Comparison of ENCODE assay signal across 1 cellular context in genomic region chr4:128308986-128309385, GRCh38.
A peak's percentile ranks its signal among the peaks of the same experiment; 100 is the strongest.
TF ChIP-seq lines count a peak whose summit lies in the region.

No MANE protein-coding gene starts in this region.

TF ChIP-seq in HEK293, 187 proteins besides CTCF, POLR2A, EP300 and RAD21 (continued from another document):
- TF ChIP-seq, protein P1, sequence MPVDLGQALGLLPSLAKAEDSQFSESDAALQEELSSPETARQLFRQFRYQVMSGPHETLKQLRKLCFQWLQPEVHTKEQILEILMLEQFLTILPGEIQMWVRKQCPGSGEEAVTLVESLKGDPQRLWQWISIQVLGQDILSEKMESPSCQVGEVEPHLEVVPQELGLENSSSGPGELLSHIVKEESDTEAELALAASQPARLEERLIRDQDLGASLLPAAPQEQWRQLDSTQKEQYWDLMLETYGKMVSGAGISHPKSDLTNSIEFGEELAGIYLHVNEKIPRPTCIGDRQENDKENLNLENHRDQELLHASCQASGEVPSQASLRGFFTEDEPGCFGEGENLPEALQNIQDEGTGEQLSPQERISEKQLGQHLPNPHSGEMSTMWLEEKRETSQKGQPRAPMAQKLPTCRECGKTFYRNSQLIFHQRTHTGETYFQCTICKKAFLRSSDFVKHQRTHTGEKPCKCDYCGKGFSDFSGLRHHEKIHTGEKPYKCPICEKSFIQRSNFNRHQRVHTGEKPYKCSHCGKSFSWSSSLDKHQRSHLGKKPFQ (tag by site-specific recombination; IDR thresholded peaks at IDR 0.05), result no peak
- TF ChIP-seq ZNF184 (tag by site-specific recombination; IDR thresholded peaks at IDR 0.05) (no peak), ZNF530 (tag by site-specific recombination; IDR thresholded peaks at IDR 0.05; ENCODE audit: low read depth) (no peak), ZSCAN5A (tag by site-specific recombination; IDR thresholded peaks at IDR 0.05) (no peak), ZNF280D (tag by site-specific recombination; IDR thresholded peaks at IDR 0.05) (no peak), ZNF239 (tag by site-specific recombination; IDR thresholded peaks at IDR 0.05) (no peak), OSR2 (tag by site-specific recombination; IDR thresholded peaks at IDR 0.05) (no peak), ZNF600 (tag by site-specific recombination; IDR thresholded peaks at IDR 0.05) (no peak), ZNF561 (tag by site-specific recombination; IDR thresholded peaks at IDR 0.05; ENCODE audit: borderline replicate concordance) (no peak), ZEB2 (tag by site-specific recombination; IDR thresholded peaks at IDR 0.05) (no peak), PRDM6 (tag by site-specific recombination; IDR thresholded peaks at IDR 0.05) (peak; percentile 85), ZNF155 (tag by site-specific recombination; IDR thresholded peaks at IDR 0.05) (no peak), ZNF449 (tag by site-specific recombination; IDR thresholded peaks at IDR 0.05) (no peak), ZFP69B (tag by site-specific recombination; IDR thresholded peaks at IDR 0.05) (no peak), ZNF785 (tag by site-specific recombination; IDR thresholded peaks at IDR 0.05) (no peak), SP3 (tag by site-specific recombination; IDR thresholded peaks at IDR 0.05) (no peak), ZSCAN16 (tag by site-specific recombination; IDR thresholded peaks at IDR 0.05) (no peak), ZNF16 (tag by site-specific recombination; IDR thresholded peaks at IDR 0.05; ENCODE audit: low read depth) (no peak), PRDM1 (tag by site-specific recombination; IDR thresholded peaks at IDR 0.05) (no peak), ZNF266 (tag by site-specific recombination; IDR thresholded peaks at IDR 0.05; ENCODE audit: low read depth) (no peak), ZBTB21 (tag by site-specific recombination; IDR thresholded peaks at IDR 0.05) (no peak), FEZF1 (tag by site-specific recombination; IDR thresholded peaks at IDR 0.05) (peak; percentile 26; the same call in 1 of the 2 replicates), ZNF114 (tag by site-specific recombination; IDR thresholded peaks at IDR 0.05) (no peak), ZNF843 (tag by site-specific recombination; IDR thresholded peaks at IDR 0.05) (no peak)
- TF ChIP-seq, protein P2, sequence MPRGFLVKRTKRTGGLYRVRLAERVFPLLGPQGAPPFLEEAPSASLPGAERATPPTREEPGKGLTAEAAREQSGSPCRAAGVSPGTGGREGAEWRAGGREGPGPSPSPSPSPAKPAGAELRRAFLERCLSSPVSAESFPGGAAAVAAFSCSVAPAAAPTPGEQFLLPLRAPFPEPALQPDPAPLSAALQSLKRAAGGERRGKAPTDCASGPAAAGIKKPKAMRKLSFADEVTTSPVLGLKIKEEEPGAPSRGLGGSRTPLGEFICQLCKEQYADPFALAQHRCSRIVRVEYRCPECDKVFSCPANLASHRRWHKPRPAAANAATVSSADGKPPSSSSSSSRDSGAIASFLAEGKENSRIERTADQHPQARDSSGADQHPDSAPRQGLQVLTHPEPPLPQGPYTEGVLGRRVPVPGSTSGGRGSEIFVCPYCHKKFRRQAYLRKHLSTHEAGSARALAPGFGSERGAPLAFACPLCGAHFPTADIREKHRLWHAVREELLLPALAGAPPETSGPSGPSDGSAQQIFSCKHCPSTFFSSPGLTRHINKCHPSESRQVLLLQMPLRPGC (tag by site-specific recombination; IDR thresholded peaks at IDR 0.05), result no peak
- TF ChIP-seq, protein P3, sequence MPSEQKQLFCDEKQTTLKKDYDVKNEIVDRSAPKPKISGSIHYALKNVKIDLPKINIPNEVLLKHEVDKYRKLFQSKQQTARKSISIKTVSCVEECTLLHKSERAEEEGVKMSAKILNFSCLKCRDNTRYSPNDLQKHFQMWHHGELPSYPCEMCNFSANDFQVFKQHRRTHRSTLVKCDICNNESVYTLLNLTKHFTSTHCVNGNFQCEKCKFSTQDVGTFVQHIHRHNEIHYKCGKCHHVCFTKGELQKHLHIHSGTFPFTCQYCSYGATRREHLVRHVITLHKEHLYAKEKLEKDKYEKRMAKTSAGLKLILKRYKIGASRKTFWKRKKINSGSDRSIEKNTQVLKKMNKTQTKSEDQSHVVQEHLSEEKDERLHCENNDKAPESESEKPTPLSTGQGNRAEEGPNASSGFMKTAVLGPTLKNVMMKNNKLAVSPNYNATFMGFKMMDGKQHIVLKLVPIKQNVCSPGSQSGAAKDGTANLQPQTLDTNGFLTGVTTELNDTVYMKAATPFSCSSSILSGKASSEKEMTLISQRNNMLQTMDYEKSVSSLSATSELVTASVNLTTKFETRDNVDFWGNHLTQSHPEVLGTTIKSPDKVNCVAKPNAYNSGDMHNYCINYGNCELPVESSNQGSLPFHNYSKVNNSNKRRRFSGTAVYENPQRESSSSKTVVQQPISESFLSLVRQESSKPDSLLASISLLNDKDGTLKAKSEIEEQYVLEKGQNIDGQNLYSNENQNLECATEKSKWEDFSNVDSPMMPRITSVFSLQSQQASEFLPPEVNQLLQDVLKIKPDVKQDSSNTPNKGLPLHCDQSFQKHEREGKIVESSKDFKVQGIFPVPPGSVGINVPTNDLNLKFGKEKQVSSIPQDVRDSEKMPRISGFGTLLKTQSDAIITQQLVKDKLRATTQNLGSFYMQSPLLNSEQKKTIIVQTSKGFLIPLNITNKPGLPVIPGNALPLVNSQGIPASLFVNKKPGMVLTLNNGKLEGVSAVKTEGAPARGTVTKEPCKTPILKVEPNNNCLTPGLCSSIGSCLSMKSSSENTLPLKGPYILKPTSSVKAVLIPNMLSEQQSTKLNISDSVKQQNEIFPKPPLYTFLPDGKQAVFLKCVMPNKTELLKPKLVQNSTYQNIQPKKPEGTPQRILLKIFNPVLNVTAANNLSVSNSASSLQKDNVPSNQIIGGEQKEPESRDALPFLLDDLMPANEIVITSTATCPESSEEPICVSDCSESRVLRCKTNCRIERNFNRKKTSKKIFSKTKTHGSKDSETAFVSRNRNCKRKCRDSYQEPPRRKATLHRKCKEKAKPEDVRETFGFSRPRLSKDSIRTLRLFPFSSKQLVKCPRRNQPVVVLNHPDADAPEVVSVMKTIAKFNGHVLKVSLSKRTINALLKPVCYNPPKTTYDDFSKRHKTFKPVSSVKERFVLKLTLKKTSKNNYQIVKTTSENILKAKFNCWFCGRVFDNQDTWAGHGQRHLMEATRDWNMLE (tag by site-specific recombination; conservative IDR thresholded peaks at IDR 0.05; ENCODE audit: low read depth), result 0 out of 2 replicates have a peak, but pooled peaks have one; percentile 24
- TF ChIP-seq, protein P4, sequence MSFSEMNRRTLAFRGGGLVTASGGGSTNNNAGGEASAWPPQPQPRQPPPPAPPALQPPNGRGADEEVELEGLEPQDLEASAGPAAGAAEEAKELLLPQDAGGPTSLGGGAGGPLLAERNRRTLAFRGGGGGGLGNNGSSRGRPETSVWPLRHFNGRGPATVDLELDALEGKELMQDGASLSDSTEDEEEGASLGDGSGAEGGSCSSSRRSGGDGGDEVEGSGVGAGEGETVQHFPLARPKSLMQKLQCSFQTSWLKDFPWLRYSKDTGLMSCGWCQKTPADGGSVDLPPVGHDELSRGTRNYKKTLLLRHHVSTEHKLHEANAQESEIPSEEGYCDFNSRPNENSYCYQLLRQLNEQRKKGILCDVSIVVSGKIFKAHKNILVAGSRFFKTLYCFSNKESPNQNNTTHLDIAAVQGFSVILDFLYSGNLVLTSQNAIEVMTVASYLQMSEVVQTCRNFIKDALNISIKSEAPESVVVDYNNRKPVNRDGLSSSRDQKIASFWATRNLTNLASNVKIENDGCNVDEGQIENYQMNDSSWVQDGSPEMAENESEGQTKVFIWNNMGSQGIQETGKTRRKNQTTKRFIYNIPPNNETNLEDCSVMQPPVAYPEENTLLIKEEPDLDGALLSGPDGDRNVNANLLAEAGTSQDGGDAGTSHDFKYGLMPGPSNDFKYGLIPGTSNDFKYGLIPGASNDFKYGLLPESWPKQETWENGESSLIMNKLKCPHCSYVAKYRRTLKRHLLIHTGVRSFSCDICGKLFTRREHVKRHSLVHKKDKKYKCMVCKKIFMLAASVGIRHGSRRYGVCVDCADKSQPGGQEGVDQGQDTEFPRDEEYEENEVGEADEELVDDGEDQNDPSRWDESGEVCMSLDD (tag by site-specific recombination; IDR thresholded peaks at IDR 0.05), result no peak
